ENCODE assay signal across 1 cellular context in the genomic region with DNA sequence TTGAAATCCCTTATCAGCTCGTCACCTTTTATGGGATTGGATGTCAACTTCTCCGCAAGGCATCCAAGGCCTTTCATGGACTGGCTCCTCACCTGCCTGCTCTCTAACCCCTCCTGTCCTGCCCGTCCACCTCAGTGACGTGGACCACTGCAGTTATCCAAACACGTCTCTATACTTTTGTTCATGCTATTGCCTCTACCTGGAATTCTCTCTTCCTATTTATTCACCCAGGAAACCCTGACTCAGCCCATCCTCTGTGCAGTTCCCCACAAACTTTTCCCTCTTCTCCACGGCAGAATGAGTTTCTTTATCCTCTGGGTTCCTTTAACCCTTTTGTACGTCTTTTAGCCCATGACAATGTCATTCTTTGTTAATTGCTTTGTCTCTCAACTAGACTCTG.
TF ChIP-seq lines count a peak whose summit lies in the region.

No MANE protein-coding gene starts in this region.

TF ChIP-seq in HepG2, 621 proteins besides CTCF, POLR2A, EP300 and RAD21:
- TF ChIP-seq ZNF543 (CRISPR knock-in tag; IDR thresholded peaks at IDR 0.05) (no peak), ZNF816 (CRISPR knock-in tag; IDR thresholded peaks at IDR 0.05; ENCODE audit: borderline replicate concordance) (no peak), RARA (CRISPR knock-in tag; IDR thresholded peaks at IDR 0.05) (no peak), TOPORS (CRISPR knock-in tag; IDR thresholded peaks at IDR 0.05) (no peak)
- TF ChIP-seq, protein P1, sequence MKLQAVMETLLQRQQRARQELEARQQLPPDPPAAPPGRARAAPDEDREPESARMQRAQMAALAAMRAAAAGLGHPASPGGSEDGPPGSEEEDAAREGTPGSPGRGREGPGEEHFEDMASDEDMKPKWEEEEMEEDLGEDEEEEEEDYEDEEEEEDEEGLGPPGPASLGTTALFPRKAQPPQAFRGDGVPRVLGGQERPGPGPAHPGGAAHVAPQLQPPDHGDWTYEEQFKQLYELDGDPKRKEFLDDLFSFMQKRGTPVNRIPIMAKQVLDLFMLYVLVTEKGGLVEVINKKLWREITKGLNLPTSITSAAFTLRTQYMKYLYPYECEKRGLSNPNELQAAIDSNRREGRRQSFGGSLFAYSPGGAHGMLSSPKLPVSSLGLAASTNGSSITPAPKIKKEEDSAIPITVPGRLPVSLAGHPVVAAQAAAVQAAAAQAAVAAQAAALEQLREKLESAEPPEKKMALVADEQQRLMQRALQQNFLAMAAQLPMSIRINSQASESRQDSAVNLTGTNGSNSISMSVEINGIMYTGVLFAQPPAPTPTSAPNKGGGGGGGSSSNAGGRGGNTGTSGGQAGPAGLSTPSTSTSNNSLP (IDR thresholded peaks at IDR 0.05; ENCODE audit: low read depth, low read length) = no peak
- TF ChIP-seq, protein P2, sequence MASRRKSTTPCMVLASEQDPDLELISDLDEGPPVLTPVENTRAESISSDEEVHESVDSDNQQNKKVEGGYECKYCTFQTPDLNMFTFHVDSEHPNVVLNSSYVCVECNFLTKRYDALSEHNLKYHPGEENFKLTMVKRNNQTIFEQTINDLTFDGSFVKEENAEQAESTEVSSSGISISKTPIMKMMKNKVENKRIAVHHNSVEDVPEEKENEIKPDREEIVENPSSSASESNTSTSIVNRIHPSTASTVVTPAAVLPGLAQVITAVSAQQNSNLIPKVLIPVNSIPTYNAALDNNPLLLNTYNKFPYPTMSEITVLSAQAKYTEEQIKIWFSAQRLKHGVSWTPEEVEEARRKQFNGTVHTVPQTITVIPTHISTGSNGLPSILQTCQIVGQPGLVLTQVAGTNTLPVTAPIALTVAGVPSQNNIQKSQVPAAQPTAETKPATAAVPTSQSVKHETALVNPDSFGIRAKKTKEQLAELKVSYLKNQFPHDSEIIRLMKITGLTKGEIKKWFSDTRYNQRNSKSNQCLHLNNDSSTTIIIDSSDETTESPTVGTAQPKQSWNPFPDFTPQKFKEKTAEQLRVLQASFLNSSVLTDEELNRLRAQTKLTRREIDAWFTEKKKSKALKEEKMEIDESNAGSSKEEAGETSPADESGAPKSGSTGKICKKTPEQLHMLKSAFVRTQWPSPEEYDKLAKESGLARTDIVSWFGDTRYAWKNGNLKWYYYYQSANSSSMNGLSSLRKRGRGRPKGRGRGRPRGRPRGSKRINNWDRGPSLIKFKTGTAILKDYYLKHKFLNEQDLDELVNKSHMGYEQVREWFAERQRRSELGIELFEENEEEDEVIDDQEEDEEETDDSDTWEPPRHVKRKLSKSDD (CRISPR knock-in tag; IDR thresholded peaks at IDR 0.05; ENCODE audit: low read depth) = no peak
- TF ChIP-seq, protein P3, sequence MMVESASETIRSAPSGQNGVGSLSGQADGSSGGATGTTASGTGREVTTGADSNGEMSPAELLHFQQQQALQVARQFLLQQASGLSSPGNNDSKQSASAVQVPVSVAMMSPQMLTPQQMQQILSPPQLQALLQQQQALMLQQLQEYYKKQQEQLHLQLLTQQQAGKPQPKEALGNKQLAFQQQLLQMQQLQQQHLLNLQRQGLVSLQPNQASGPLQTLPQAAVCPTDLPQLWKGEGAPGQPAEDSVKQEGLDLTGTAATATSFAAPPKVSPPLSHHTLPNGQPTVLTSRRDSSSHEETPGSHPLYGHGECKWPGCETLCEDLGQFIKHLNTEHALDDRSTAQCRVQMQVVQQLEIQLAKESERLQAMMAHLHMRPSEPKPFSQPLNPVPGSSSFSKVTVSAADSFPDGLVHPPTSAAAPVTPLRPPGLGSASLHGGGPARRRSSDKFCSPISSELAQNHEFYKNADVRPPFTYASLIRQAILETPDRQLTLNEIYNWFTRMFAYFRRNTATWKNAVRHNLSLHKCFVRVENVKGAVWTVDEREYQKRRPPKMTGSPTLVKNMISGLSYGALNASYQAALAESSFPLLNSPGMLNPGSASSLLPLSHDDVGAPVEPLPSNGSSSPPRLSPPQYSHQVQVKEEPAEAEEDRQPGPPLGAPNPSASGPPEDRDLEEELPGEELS (CRISPR knock-in tag; IDR thresholded peaks at IDR 0.05) = no peak
